18 cellular contexts compared by ENCODE assay signal in genomic region chr3:167700046-167700445, GRCh38. TPM values are rescaled to one million over a fixed set of nuclear protein-coding genes. Genes with fewer than 3 reads are reported as not detected.
DNase-seq lines count a peak whose midpoint lies in the region; ATAC-seq and TF ChIP-seq lines count a peak whose summit lies in the region.
"Had no signal": no experiment of that assay in that cellular context is flagged by ENCODE, and none has a peak within 500 bp of the region (broad histone marks: within the 10 kb centered on the region; RNA-seq: fewer than 3 reads in every experiment).

No MANE protein-coding gene starts in this region.

- H3K4me3 ChIP-seq in CD4-positive, CD25-positive, alpha-beta regulatory T cell (ENCODE audit: low read depth, low read length) = no peak overlapping the region
- H3K4me3 ChIP-seq in testis = no peak overlapping the region
- H3K4me3 ChIP-seq: K562 had no signal

- H3K4me1 ChIP-seq in CD4-positive, CD25-positive, alpha-beta regulatory T cell (ENCODE audit: control insufficient read depth, insufficient read depth, low read length, poor library complexity, severe bottlenecking) = no peaks in the 10 kb centered on the region
- H3K4me1 ChIP-seq in testis = no peaks in the 10 kb centered on the region

- no peaks in the 10 kb centered on the region for H3K9me3 Mint-ChIP-seq in CD4-positive, CD25-positive, alpha-beta regulatory T cell
- no peaks in the 10 kb centered on the region for H3K9me3 Mint-ChIP-seq in activated T-helper 1 cell treated with anti-CD3 and anti-CD28 coated beads, Interleukin-12 subunit alpha, Interleukin-12 subunit beta, Interleukin-2, Interleukin-4 antibody, amounts not matched to agents 30 ng/mL and 10 ng/mL and 1 ng/mL, durations not matched to agents 14 hours and 24 hours and 36 hours
- H3K9me3 Mint-ChIP-seq: CD14-positive monocyte had no signal

- TF ChIP-seq CTCF in testis (IDR thresholded peaks at IDR 0.05) = no peak

- H3K27ac ChIP-seq in CD4-positive, CD25-positive, alpha-beta regulatory T cell (ENCODE audit: insufficient read depth, low read length, poor library complexity, severe bottlenecking) = no peak overlapping the region
- no peak overlapping the region for H3K27ac ChIP-seq in testis
- H3K27ac ChIP-seq: HL-60 had no signal

- intact Hi-C loops in activated T-helper 1 cell treated with anti-CD3 and anti-CD28 coated beads, Interleukin-12 subunit alpha, Interleukin-12 subunit beta, Interleukin-2, Interleukin-4 antibody, amounts not matched to agents 30 ng/mL and 10 ng/mL and 1 ng/mL, durations not matched to agents 14 hours and 24 hours and 36 hours (cut with micrococcal nuclease) = no loop called here
- intact Hi-C loops in testis (cut with DNase I; ENCODE audit: low total_unique reads) = no loop called here

- WGBS in testis, 2 donors = 90 to 92% methylated on average over 4 of the region's 4 CpGs

- H3K27me3 ChIP-seq in CD4-positive, CD25-positive, alpha-beta regulatory T cell (ENCODE audit: control insufficient read depth, insufficient read depth, low read length) = no peaks in the 10 kb centered on the region
- H3K27me3 ChIP-seq in testis = no peaks in the 10 kb centered on the region

- DNase-seq in CD4-positive, CD25-positive, alpha-beta regulatory T cell = no peak
- peak; percentile 4 for DNase-seq in GM03348 (ENCODE audit: low spot score)
- no peak for DNase-seq in activated T-helper 1 cell treated with anti-CD3 and anti-CD28 coated beads, Interleukin-12 subunit alpha, Interleukin-12 subunit beta, Interleukin-2, Interleukin-4 antibody, amounts not matched to agents 30 ng/mL and 10 ng/mL and 1 ng/mL, durations not matched to agents 14 hours and 24 hours and 36 hours (ENCODE audit: low spot score)
- peak; percentile 4 for DNase-seq in fibroblast of peridontal ligament (ENCODE audit: extremely low read depth)
- no peak for DNase-seq in NCI-H82 (lab: John Stamatoyannopoulos, UW)
- no peak for DNase-seq in HPDE6-E6E7 (ENCODE audit: extremely low spot score)
- no peak for DNase-seq in testis
- DNase-seq: Calu3, DMS 273 treated with DMSO at 0.1 percent for 48 hours, HCEC 1CT, Karpas-422 had no signal

- H3K27me3 Mint-ChIP-seq in CD4-positive, CD25-positive, alpha-beta regulatory T cell = no peaks in the 10 kb centered on the region
- no peaks in the 10 kb centered on the region for H3K27me3 Mint-ChIP-seq in activated T-helper 1 cell treated with anti-CD3 and anti-CD28 coated beads, Interleukin-12 subunit alpha, Interleukin-12 subunit beta, Interleukin-2, Interleukin-4 antibody, amounts not matched to agents 30 ng/mL and 10 ng/mL and 1 ng/mL, durations not matched to agents 14 hours and 24 hours and 36 hours (ENCODE audit: insufficient read depth)

- H3K36me3 Mint-ChIP-seq in CD4-positive, CD25-positive, alpha-beta regulatory T cell = peaks cover 31% of the 10 kb centered on the region
- peaks cover 22% of the 10 kb centered on the region for H3K36me3 Mint-ChIP-seq in activated T-helper 1 cell treated with anti-CD3 and anti-CD28 coated beads, Interleukin-12 subunit alpha, Interleukin-12 subunit beta, Interleukin-2, Interleukin-4 antibody, amounts not matched to agents 30 ng/mL and 10 ng/mL and 1 ng/mL, durations not matched to agents 14 hours and 24 hours and 36 hours (ENCODE audit: low read depth)

- ATAC-seq in CD4-positive, CD25-positive, alpha-beta regulatory T cell (ENCODE audit: low read depth in 2 of 2) = no peak
- ATAC-seq in GM19397 (IDR thresholded peaks at IDR 0.05; ENCODE audit: unreplicated experiment) = no peak
- ATAC-seq: K562 had no signal

- H3K4me1 Mint-ChIP-seq in CD4-positive, CD25-positive, alpha-beta regulatory T cell = peaks cover 10 to 38% (median 30%) of the 10 kb centered on the region in 4 donors
- peaks cover 5% of the 10 kb centered on the region for H3K4me1 Mint-ChIP-seq in activated T-helper 1 cell treated with anti-CD3 and anti-CD28 coated beads, Interleukin-12 subunit alpha, Interleukin-12 subunit beta, Interleukin-2, Interleukin-4 antibody, amounts not matched to agents 30 ng/mL and 10 ng/mL and 1 ng/mL, durations not matched to agents 14 hours and 24 hours and 36 hours (ENCODE audit: low read depth)
- H3K4me1 Mint-ChIP-seq: CD14-positive monocyte had no signal

- H3K27ac Mint-ChIP-seq in CD4-positive, CD25-positive, alpha-beta regulatory T cell = peak overlapping the region in 2 of 3 donors; percentile 11 to 14
- peak overlapping the region; percentile 9 for H3K27ac Mint-ChIP-seq in activated T-helper 1 cell treated with anti-CD3 and anti-CD28 coated beads, Interleukin-12 subunit alpha, Interleukin-12 subunit beta, Interleukin-2, Interleukin-4 antibody, amounts not matched to agents 30 ng/mL and 10 ng/mL and 1 ng/mL, durations not matched to agents 14 hours and 24 hours and 36 hours

- no peaks in the 10 kb centered on the region for H3K9me3 ChIP-seq in CD4-positive, CD25-positive, alpha-beta regulatory T cell (ENCODE audit: control insufficient read depth in 2 of 2, low read length in 2 of 2)
- H3K9me3 ChIP-seq in testis = no peaks in the 10 kb centered on the region

- H3K36me3 ChIP-seq in CD4-positive, CD25-positive, alpha-beta regulatory T cell (ENCODE audit: control insufficient read depth, insufficient read depth, low read length) = peaks cover 48% of the 10 kb centered on the region
- no peaks in the 10 kb centered on the region for H3K36me3 ChIP-seq in testis (ENCODE audit: low read depth, missing control alignments)

- no peak for TF ChIP-seq POLR2A in testis (IDR thresholded peaks at IDR 0.05)

- no peak overlapping the region for H3K4me3 Mint-ChIP-seq in CD4-positive, CD25-positive, alpha-beta regulatory T cell
- H3K4me3 Mint-ChIP-seq in activated T-helper 1 cell treated with anti-CD3 and anti-CD28 coated beads, Interleukin-12 subunit alpha, Interleukin-12 subunit beta, Interleukin-2, Interleukin-4 antibody, amounts not matched to agents 30 ng/mL and 10 ng/mL and 1 ng/mL, durations not matched to agents 14 hours and 24 hours and 36 hours = no peak overlapping the region
- H3K4me3 Mint-ChIP-seq: CD14-positive monocyte had no signal

RNA-seq across cellular contexts. Expression of gene PDCD10, which starts 34.6 kb away (rescaled TPM):
- 69.9 TPM for total RNA-seq in CD4-positive, CD25-positive, alpha-beta regulatory T cell
- polyA plus RNA-seq in CD4-positive, CD25-positive, alpha-beta regulatory T cell = 100 to 1,000 TPM; 112 to 157 (median 132) TPM
- total RNA-seq in activated T-helper 1 cell treated with anti-CD3 and anti-CD28 coated beads, Interleukin-12 subunit alpha, Interleukin-12 subunit beta, Interleukin-2, Interleukin-4 antibody, amounts not matched to agents 30 ng/mL and 10 ng/mL and 1 ng/mL, durations not matched to agents 14 hours and 24 hours and 36 hours = 66.2 and 74.5 TPM in 2 replicates
- 10 to 100 TPM; 59.4 to 64.7 TPM for total RNA-seq in testis
- polyA plus RNA-seq in testis (ENCODE audit: insufficient read depth, low read depth, low replicate concordance) = 62.8 TPM

RNA-seq across cellular contexts. Expression of gene SERPINI1, which starts 35.5 kb away (rescaled TPM):
- 2.4 TPM for total RNA-seq in CD4-positive, CD25-positive, alpha-beta regulatory T cell
- polyA plus RNA-seq in CD4-positive, CD25-positive, alpha-beta regulatory T cell = 10 to 100 TPM; 12.8 to 17.8 (median 15.3) TPM
- total RNA-seq in activated T-helper 1 cell treated with anti-CD3 and anti-CD28 coated beads, Interleukin-12 subunit alpha, Interleukin-12 subunit beta, Interleukin-2, Interleukin-4 antibody, amounts not matched to agents 30 ng/mL and 10 ng/mL and 1 ng/mL, durations not matched to agents 14 hours and 24 hours and 36 hours = 0.70 and 0.71 TPM in 2 replicates
- 10 to 100 TPM; 17.6 to 24.0 TPM for total RNA-seq in testis
- polyA plus RNA-seq in testis (ENCODE audit: insufficient read depth, low read depth, low replicate concordance) = 13.3 TPM

RNA-seq across cellular contexts. Expression of gene WDR49, which starts 46.3 kb away (rescaled TPM):
- total RNA-seq in CD4-positive, CD25-positive, alpha-beta regulatory T cell = 0.79 TPM
- polyA plus RNA-seq in CD4-positive, CD25-positive, alpha-beta regulatory T cell = not detected
- not detected in 2 replicates for total RNA-seq in activated T-helper 1 cell treated with anti-CD3 and anti-CD28 coated beads, Interleukin-12 subunit alpha, Interleukin-12 subunit beta, Interleukin-2, Interleukin-4 antibody, amounts not matched to agents 30 ng/mL and 10 ng/mL and 1 ng/mL, durations not matched to agents 14 hours and 24 hours and 36 hours
- total RNA-seq in testis = under 1 TPM; 0.55 to 0.93 TPM
- polyA plus RNA-seq in testis (ENCODE audit: insufficient read depth, low read depth, low replicate concordance) = 0.83 TPM
- total RNA-seq: Daoy, G401, K562 had no signal
- polyA plus RNA-seq: BJ, K562 had no signal

Comparison
In these comparisons a context has a peak if more than half of its experiments do, and no peak if none do; other contexts are left out.
1. DNase-seq: peak in GM03348 (single experiment) and fibroblast of peridontal ligament (single experiment); none in CD4-positive, CD25-positive, alpha-beta regulatory T cell (0 of 3), activated T-helper 1 cell treated with anti-CD3 and anti-CD28 coated beads, Interleukin-12 subunit alpha, Interleukin-12 subunit beta, Interleukin-2, Interleukin-4 antibody, amounts not matched to agents 30 ng/mL and 10 ng/mL and 1 ng/mL, durations not matched to agents 14 hours and 24 hours and 36 hours (single experiment), NCI-H82 (single experiment), HPDE6-E6E7 (single experiment) and testis (single experiment).